7 cellular contexts compared by ENCODE assay signal in the genomic region with DNA sequence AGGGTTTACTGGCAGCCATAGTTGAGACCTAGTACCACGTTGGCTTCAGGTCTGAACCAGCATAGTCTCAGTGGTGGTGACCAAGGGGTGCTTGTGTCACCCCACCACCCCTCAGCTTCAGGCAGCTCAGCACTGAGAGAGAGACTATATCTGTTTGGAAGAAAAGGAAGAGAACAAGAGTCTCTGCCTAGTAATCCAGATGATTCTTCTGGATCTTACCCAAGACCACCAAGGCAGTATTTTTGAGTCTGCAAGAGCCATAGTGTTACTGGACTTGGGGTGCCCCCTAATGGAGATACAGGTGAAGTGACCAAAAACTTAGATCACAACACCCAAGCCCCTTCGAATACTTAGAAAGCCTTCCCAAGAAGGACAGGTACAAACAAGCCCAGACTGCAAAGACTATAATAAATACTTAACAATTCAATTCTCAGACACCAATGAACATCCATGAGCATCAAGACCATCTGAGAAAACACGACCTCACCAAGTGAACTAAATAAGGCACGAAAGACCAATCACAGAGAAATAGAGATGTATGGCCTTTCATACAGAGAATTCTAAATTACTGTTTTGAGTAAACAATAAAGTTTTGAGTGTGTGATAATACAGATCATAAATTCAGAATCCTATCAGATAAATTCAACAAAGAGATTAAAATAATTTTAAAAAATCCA.
DNase-seq lines count a peak whose midpoint lies in the region; ATAC-seq, FAIRE-seq and TF ChIP-seq lines count a peak whose summit lies in the region.

No MANE protein-coding gene starts in this region.

- H3K27ac ChIP-seq in OCI-LY7 (ENCODE audit: low read depth, low read length, poor library complexity, severe bottlenecking) (no peak overlapping the region), astrocyte (ENCODE audit: low read depth, low read length) (no peak overlapping the region)

- H3K27me3 Mint-ChIP-seq in astrocyte (ENCODE audit: low read depth, unreplicated experiment): no peaks in the 10 kb centered on the region

- DNase-seq in GDM1 (lab: John Stamatoyannopoulos, UW) (peak; percentile 56), OCI-LY7 (ENCODE audit: low spot score) (peak; percentile 67), astrocyte (ENCODE audit: low read depth) (peak; percentile 35), frontal cortex (ENCODE audit: low spot score in 2 of 2) (no peak)
- DNase-seq in stimulated activated CD8-positive, alpha-beta memory T cell treated with anti-CD3 and anti-CD28 coated beads, Interleukin-4, amount 100 ng/mL, for 48 hours: peak; percentile 41

- H3K4me1 ChIP-seq in OCI-LY7 (ENCODE audit: insufficient read depth, low read length, poor library complexity, severe bottlenecking) (peaks cover under 1% of the 10 kb centered on the region), astrocyte (ENCODE audit: insufficient read depth, low read length) (peaks cover 7% of the 10 kb centered on the region)

- FAIRE-seq in astrocyte (lab: Jason Lieb, UNC): peak; percentile 73
- peak; percentile 51 for FAIRE-seq in islet of Langerhans (lab: Jason Lieb, UNC)
- FAIRE-seq in frontal cortex (lab: Jason Lieb, UNC): no peak

- no peak overlapping the region for H3K27ac Mint-ChIP-seq in astrocyte (ENCODE audit: unreplicated experiment)

- H3K4me3 Mint-ChIP-seq in astrocyte (ENCODE audit: unreplicated experiment): no peak overlapping the region

- peak overlapping the region; percentile 44; the same call in 1 of the 2 replicates for H2AFZ ChIP-seq in OCI-LY7 (ENCODE audit: low read length)
- H2AFZ ChIP-seq in astrocyte (ENCODE audit: low read depth, low read length): no peak overlapping the region

- no TSS peak for BruUV-seq in OCI-LY7 (replicated peaks; lab: Mats Ljungman, UMichigan)

- H3K9me3 ChIP-seq in OCI-LY7 (ENCODE audit: low read length) (peaks cover 10% of the 10 kb centered on the region; the same call in 1 of the 2 replicates), astrocyte (ENCODE audit: insufficient read depth, low read depth, low read length) (no peaks in the 10 kb centered on the region)

- H3K4me2 ChIP-seq in OCI-LY7 (ENCODE audit: low read length) (no peak overlapping the region), astrocyte (ENCODE audit: low read length) (no peak overlapping the region)

- H3K79me2 ChIP-seq in OCI-LY7 (ENCODE audit: insufficient read depth, low read depth, low read length) (no peaks in the 10 kb centered on the region), astrocyte (ENCODE audit: insufficient read depth, low read length) (no peaks in the 10 kb centered on the region)

- no peaks in the 10 kb centered on the region for H3K27me3 ChIP-seq in astrocyte (ENCODE audit: insufficient read depth, low read length)

- no peaks in the 10 kb centered on the region for H3K9me2 ChIP-seq in OCI-LY7 (ENCODE audit: insufficient read depth, low read length)

- H3K4me3 ChIP-seq in OCI-LY7 (ENCODE audit: low read depth, low read length, poor library complexity, severe bottlenecking) (no peak overlapping the region), astrocyte (ENCODE audit: insufficient read depth, low read depth, low read length) (no peak overlapping the region)

- peak; percentile 72 for ATAC-seq in HG02642 (IDR thresholded peaks at IDR 0.05; ENCODE audit: poor library complexity, unreplicated experiment)

- CTCF ChIA-PET in OCI-LY7 (lab: Charles Lee; ENCODE audit: unreplicated experiment): no interaction called here

- intact Hi-C loops in OCI-LY7 (cut with micrococcal nuclease; ENCODE audit: unreplicated experiment): loop anchor here (1.0 to 10.0 kb wide), 5 partner anchors 57 to 427 kb away; no protein-coding TSS in a partner anchor

- TF ChIP-seq CTCF in OCI-LY7 (conservative IDR thresholded peaks at IDR 0.05; ENCODE audit: low read length): peak; percentile 94
- peak; percentile 64 for TF ChIP-seq CTCF in astrocyte (IDR thresholded peaks at IDR 0.05; ENCODE audit: insufficient read depth, low read depth, low read length)

- H3K4me1 Mint-ChIP-seq in astrocyte (ENCODE audit: low read depth, unreplicated experiment): peaks cover 19% of the 10 kb centered on the region

- H3K9ac ChIP-seq in astrocyte (ENCODE audit: low read length): no peak overlapping the region

- POLR2A ChIA-PET in OCI-LY7 (lab: Charles Lee): interaction anchor here (0.7 to 0.8 kb wide), 2 partner anchors 8 to 291 kb away, joined by 3 to 6 read pairs; no protein-coding TSS in a partner anchor

- H3K36me3 Mint-ChIP-seq in astrocyte (ENCODE audit: low read depth, unreplicated experiment): no peaks in the 10 kb centered on the region

- peaks cover 5% of the 10 kb centered on the region for H3K9me3 Mint-ChIP-seq in astrocyte (ENCODE audit: unreplicated experiment)

- no peaks in the 10 kb centered on the region; the same call in 1 of the 2 replicates for H3K36me3 ChIP-seq in OCI-LY7 (ENCODE audit: insufficient read depth, low read length)
- no peaks in the 10 kb centered on the region for H3K36me3 ChIP-seq in astrocyte (ENCODE audit: insufficient read depth, low read length)

- H4K20me1 ChIP-seq in OCI-LY7 (ENCODE audit: insufficient read depth, low read length) (no peaks in the 10 kb centered on the region), astrocyte (ENCODE audit: insufficient read depth, low read length) (no peaks in the 10 kb centered on the region)

Comparison
In these comparisons a context has a peak if more than half of its experiments do, and no peak if none do; other contexts are left out.
1. DNase-seq: peak in GDM1 (single experiment), OCI-LY7 (single experiment), astrocyte (single experiment) and stimulated activated CD8-positive, alpha-beta memory T cell treated with anti-CD3 and anti-CD28 coated beads, Interleukin-4, amount 100 ng/mL, for 48 hours (single experiment); none in frontal cortex (0 of 2).